Comparison of ENCODE assay signal across 1 cellular context in genomic region chr1:49106438-49106837, GRCh38.
TF ChIP-seq lines count a peak whose summit lies in the region.

No MANE protein-coding gene starts in this region.

TF ChIP-seq in WTC11, 78 proteins besides CTCF, POLR2A, EP300 and RAD21 (continued from another document):
- TF ChIP-seq AFF4 (CRISPR knock-in tag; IDR thresholded peaks at IDR 0.05; ENCODE audit: borderline replicate concordance) (no peak), NR3C1 (CRISPR knock-in tag; conservative IDR thresholded peaks at IDR 0.05; ENCODE audit: low read depth) (no peak), ZNF317 (CRISPR knock-in tag; IDR thresholded peaks at IDR 0.05; ENCODE audit: borderline replicate concordance, low read depth) (no peak), ZBTB21 (CRISPR knock-in tag; IDR thresholded peaks at IDR 0.05; ENCODE audit: borderline replicate concordance) (no peak), ZNF232 (CRISPR knock-in tag; IDR thresholded peaks at IDR 0.05) (no peak), GTF2I (CRISPR knock-in tag; conservative IDR thresholded peaks at IDR 0.05) (no peak), ELF4 (CRISPR knock-in tag; IDR thresholded peaks at IDR 0.05; ENCODE audit: low read depth) (no peak), KAT7 (CRISPR knock-in tag; IDR thresholded peaks at IDR 0.05; ENCODE audit: borderline replicate concordance) (no peak), SP1 (CRISPR knock-in tag; conservative IDR thresholded peaks at IDR 0.05) (no peak), NFYB (CRISPR knock-in tag; conservative IDR thresholded peaks at IDR 0.05; ENCODE audit: low read depth) (no peak)
TF ChIP-seq in WTC11: peak in this region for 0.
